ENCODE assay signal across 8 cellular contexts in genomic region chrX:40167240-40168182, GRCh38.
DNase-seq lines count a peak whose midpoint lies in the region; ATAC-seq lines count a peak whose summit lies in the region.

No MANE protein-coding gene starts in this region.

- H3K27ac ChIP-seq in stomach smooth muscle (ENCODE audit: low read length) = peak overlapping the region; percentile 31

- H3K4me1 ChIP-seq in stomach smooth muscle (ENCODE audit: control insufficient read depth, insufficient read depth, low read length) = peaks cover 49% of the 10 kb centered on the region

- peak overlapping the region; percentile 71 to 78 for H3K4me3 ChIP-seq in stomach smooth muscle (ENCODE audit: low read length in 2 of 2)

- no peaks in the 10 kb centered on the region for H3K36me3 ChIP-seq in stomach smooth muscle (ENCODE audit: control insufficient read depth in 2 of 2, insufficient read depth in 2 of 2, low read length in 2 of 2)

- POLR2A ChIA-PET in activated CD4-positive, alpha-beta T cell treated with anti-CD3 and anti-CD28 coated beads, Interleukin-2, amount 10 ng/mL, durations not matched to agents 7 days and 5 days (lab: Charles Lee) = interaction anchor here (0.7 to 1.6 kb wide), 2 partner anchors 11 to 74 kb away, joined by 3 to 4 read pairs; no protein-coding TSS in a partner anchor

- DNase-seq in activated CD4-positive, alpha-beta T cell treated with anti-CD3 and anti-CD28 coated beads, Interleukin-2, amount 10 ng/mL, durations not matched to agents 7 days and 5 days = no peak
- no peak for DNase-seq in activated CD4-positive, alpha-beta T cell treated with anti-CD3 and anti-CD28 coated beads, Interleukin-2, amount 50 U/mL, for 4 hours
- DNase-seq in immature natural killer cell = no peak
- DNase-seq in inferior parietal cortex (ENCODE audit: extremely low spot score) = no peak

- CTCF ChIA-PET in activated CD4-positive, alpha-beta T cell treated with anti-CD3 and anti-CD28 coated beads, Interleukin-2, amount 10 ng/mL, durations not matched to agents 7 days and 5 days (lab: Charles Lee) = interaction anchor here (1.1 to 2.6 kb wide), 6 partner anchors 9 to 350 kb away, joined by 3 to 8 read pairs (median 3); no protein-coding TSS in a partner anchor

- H3K9me3 Mint-ChIP-seq in activated CD4-positive, alpha-beta T cell treated with anti-CD3 and anti-CD28 coated beads, Interleukin-2, amount 10 ng/mL, durations not matched to agents 7 days and 5 days = no peaks in the 10 kb centered on the region
- no peaks in the 10 kb centered on the region for H3K9me3 Mint-ChIP-seq in activated naive CD8-positive, alpha-beta T cell (ENCODE audit: low read depth)
- no peaks in the 10 kb centered on the region for H3K9me3 Mint-ChIP-seq in immature natural killer cell

- peaks cover 0 to 12% of the 10 kb centered on the region in 2 donors for H3K27me3 ChIP-seq in stomach smooth muscle (ENCODE audit: control insufficient read depth in 1 of 2, insufficient read depth in 2 of 2, low read length in 2 of 2)

- peak overlapping the region; percentile 47 to 64 for H3K9ac ChIP-seq in stomach smooth muscle (ENCODE audit: low read length in 2 of 2)

- ATAC-seq in GM18861 (IDR thresholded peaks at IDR 0.05; ENCODE audit: unreplicated experiment) = no peak
- ATAC-seq in HG03521 (IDR thresholded peaks at IDR 0.05; ENCODE audit: unreplicated experiment) = no peak

- H3K4me1 Mint-ChIP-seq in activated CD4-positive, alpha-beta T cell treated with anti-CD3 and anti-CD28 coated beads, Interleukin-2, amount 10 ng/mL, durations not matched to agents 7 days and 5 days = peaks cover 44% of the 10 kb centered on the region
- H3K4me1 Mint-ChIP-seq in activated naive CD8-positive, alpha-beta T cell (ENCODE audit: low read depth) = peaks cover 40% of the 10 kb centered on the region
- peaks cover 39 to 41% of the 10 kb centered on the region in 2 donors for H3K4me1 Mint-ChIP-seq in immature natural killer cell

- no peaks in the 10 kb centered on the region for H3K27me3 Mint-ChIP-seq in activated CD4-positive, alpha-beta T cell treated with anti-CD3 and anti-CD28 coated beads, Interleukin-2, amount 10 ng/mL, durations not matched to agents 7 days and 5 days
- no peaks in the 10 kb centered on the region for H3K27me3 Mint-ChIP-seq in activated naive CD8-positive, alpha-beta T cell
- peaks cover 16 to 28% (median 19%) of the 10 kb centered on the region in 3 donors for H3K27me3 Mint-ChIP-seq in immature natural killer cell (ENCODE audit: low read depth in 3 of 3)

- H3K9me3 ChIP-seq in stomach smooth muscle (ENCODE audit: control insufficient read depth in 2 of 2, low read length in 2 of 2) = no peaks in the 10 kb centered on the region

- H3K36me3 Mint-ChIP-seq in activated CD4-positive, alpha-beta T cell treated with anti-CD3 and anti-CD28 coated beads, Interleukin-2, amount 10 ng/mL, durations not matched to agents 7 days and 5 days (ENCODE audit: low read depth) = no peaks in the 10 kb centered on the region
- H3K36me3 Mint-ChIP-seq in activated naive CD8-positive, alpha-beta T cell = peaks cover 3% of the 10 kb centered on the region
- peaks cover 0 to 3% (median 0%) of the 10 kb centered on the region in 3 donors for H3K36me3 Mint-ChIP-seq in immature natural killer cell

- H3K4me3 Mint-ChIP-seq in activated CD4-positive, alpha-beta T cell treated with anti-CD3 and anti-CD28 coated beads, Interleukin-2, amount 10 ng/mL, durations not matched to agents 7 days and 5 days = peak overlapping the region; percentile 70
- peak overlapping the region; percentile 84 for H3K4me3 Mint-ChIP-seq in activated naive CD8-positive, alpha-beta T cell
- peak overlapping the region; percentile 77 to 88 (median 81) for H3K4me3 Mint-ChIP-seq in immature natural killer cell

- H3K27ac Mint-ChIP-seq in activated CD4-positive, alpha-beta T cell treated with anti-CD3 and anti-CD28 coated beads, Interleukin-2, amount 10 ng/mL, durations not matched to agents 7 days and 5 days = peak overlapping the region; percentile 90
- peak overlapping the region; percentile 89 for H3K27ac Mint-ChIP-seq in activated naive CD8-positive, alpha-beta T cell
- H3K27ac Mint-ChIP-seq in immature natural killer cell = peak overlapping the region in 2 of 6 donors; percentile 34 to 84
